In the genomic region with DNA sequence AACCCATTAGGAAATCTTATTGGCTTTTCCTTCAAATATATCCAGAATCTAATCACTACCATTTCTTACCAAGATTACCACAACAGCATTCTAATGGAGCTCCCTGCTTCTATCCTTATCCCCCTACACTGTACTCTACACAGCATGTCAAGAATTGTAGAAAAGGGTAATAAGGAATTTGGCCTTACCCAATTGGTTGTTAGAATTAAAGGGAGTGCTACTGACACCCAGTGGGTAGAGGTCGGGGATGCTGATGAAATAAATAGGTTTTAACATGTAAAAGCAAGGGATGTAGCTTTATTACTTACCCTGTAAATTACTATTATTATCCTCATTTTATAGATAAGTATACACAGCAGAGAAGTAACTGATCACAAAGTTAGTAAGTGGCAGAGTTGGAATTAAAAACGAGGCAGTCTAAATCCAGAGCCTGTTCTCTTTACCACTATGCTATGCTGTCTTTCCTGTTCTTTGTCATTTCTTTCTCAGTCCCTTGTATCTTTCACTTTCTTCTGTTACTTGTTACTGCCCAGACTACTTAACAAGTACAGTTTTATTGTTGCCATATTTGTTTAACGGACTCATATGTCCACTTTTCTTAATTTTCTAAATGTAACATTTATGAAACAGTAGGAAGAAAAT, we compare ENCODE assay signal across 1 cellular context.
TF ChIP-seq lines count a peak whose summit lies in the region.

No MANE protein-coding gene starts in this region.

TF ChIP-seq in GM12878, 131 proteins besides CTCF, POLR2A, EP300 and RAD21:
- TF ChIP-seq CBX5 (IDR thresholded peaks at IDR 0.05; ENCODE audit: low read depth) = no peak
- no peak for TF ChIP-seq IKZF2 (IDR thresholded peaks at IDR 0.05)
- TF ChIP-seq MYC (IDR thresholded peaks at IDR 0.05; ENCODE audit: insufficient read depth, insufficient read length, insufficient replicate concordance, low read length, severe bottlenecking) = no peak
TF ChIP-seq in GM12878: peak in this region for 0.
